ENCODE assay signal across 18 cellular contexts in genomic region chr5:124927735-124928134, GRCh38.
DNase-seq lines count a peak whose midpoint lies in the region; ATAC-seq and TF ChIP-seq lines count a peak whose summit lies in the region.
"Had no signal": no experiment of that assay in that cellular context is flagged by ENCODE, and none has a peak within 500 bp of the region (broad histone marks: within the 10 kb centered on the region; RNA-seq: fewer than 3 reads in every experiment).

No MANE protein-coding gene starts in this region.

- H3K4me1 ChIP-seq in osteoblast (ENCODE audit: insufficient read depth, low read length) = no peaks in the 10 kb centered on the region
- H3K4me1 ChIP-seq: BE2C, prostate gland had no signal

- no peaks in the 10 kb centered on the region for H3K36me3 ChIP-seq in osteoblast (ENCODE audit: insufficient read depth, low read length)
- H3K36me3 ChIP-seq: BE2C, prostate gland had no signal

- no peaks in the 10 kb centered on the region for H3K27me3 ChIP-seq in osteoblast (ENCODE audit: insufficient read depth, low read length)
- H3K27me3 ChIP-seq: BE2C had no signal

- H4K20me1 ChIP-seq in osteoblast (ENCODE audit: insufficient read depth, low read length) = no peaks in the 10 kb centered on the region

- H3K79me2 ChIP-seq in osteoblast (ENCODE audit: insufficient read depth, low read length) = no peaks in the 10 kb centered on the region

- H3K9me3 ChIP-seq in osteoblast (ENCODE audit: low read depth, low read length) = no peaks in the 10 kb centered on the region
- H3K9me3 ChIP-seq: BE2C, prostate gland had no signal

- H3K27ac ChIP-seq in RWPE1 = no peak overlapping the region
- H3K27ac ChIP-seq in osteoblast (ENCODE audit: low read depth, low read length) = no peak overlapping the region
- H3K27ac ChIP-seq: prostate gland had no signal

- CTCF ChIA-PET in RWPE1 (lab: Yijun Ruan, JAX) = interaction anchor here (0.6 kb wide), 1 partner anchor 30 kb away, joined by 7 read pairs; no protein-coding TSS in a partner anchor

- DNase-seq in H4 (ENCODE audit: low spot score) (peak; percentile 55), RWPE1 (ENCODE audit: low spot score) (peak; percentile 33), epithelial cell of esophagus (ENCODE audit: low read depth) (peak; percentile 66), osteoblast (ENCODE audit: insufficient read length, low spot score, missing footprints) (peak; percentile 65), GM10266 (ENCODE audit: extremely low spot score) (no peak), NCI-H2227 treated with DMSO at 0.1 percent for 48 hours (lab: John Stamatoyannopoulos, UW) (no peak)
- DNase-seq: activated CD8-positive, alpha-beta memory T cell treated with anti-CD3 and anti-CD28 coated beads, Interleukin-2, amount 10 ng/mL, durations not matched to agents 7 days and 5 days; activated gamma-delta T cell; BE2C; DMS 273 treated with DMSO at 0.1 percent for 48 hours; NCI-H1694 treated with DMSO at 0.1 percent for 48 hours; NCI-H524; stimulated activated naive CD8-positive, alpha-beta T cell treated with anti-CD3 and anti-CD28 coated beads, Interleukin-15, amount 100 ng/mL, for 72 hours had no signal

- POLR2A ChIA-PET in RWPE1 (lab: Yijun Ruan, JAX; ENCODE audit: low non-redundant PET) = no interaction called here

- H2AFZ ChIP-seq in osteoblast (ENCODE audit: low read length) = no peak overlapping the region

- H3K4me3 ChIP-seq in epithelial cell of esophagus (ENCODE audit: low read length) (no peak overlapping the region), osteoblast (ENCODE audit: insufficient read depth, low read length) (no peak overlapping the region)
- H3K4me3 ChIP-seq: prostate gland had no signal

- TF ChIP-seq CTCF in RWPE1 (conservative IDR thresholded peaks at IDR 0.05; ENCODE audit: low read depth) (no peak), epithelial cell of esophagus (IDR thresholded peaks at IDR 0.05; ENCODE audit: insufficient read depth, low read depth, low read length, missing control alignments) (no peak), osteoblast (IDR thresholded peaks at IDR 0.05; ENCODE audit: extremely low read depth, low read depth, low read length) (no peak), GM10266 (IDR thresholded peaks at IDR 0.05; ENCODE audit: control insufficient read depth, insufficient read depth, low read depth, missing control alignments) (no peak)

- no peak for ATAC-seq in HG03280 (IDR thresholded peaks at IDR 0.05; ENCODE audit: unreplicated experiment)
- ATAC-seq in HG03095 (IDR thresholded peaks at IDR 0.05; ENCODE audit: unreplicated experiment) = no peak
- ATAC-seq: activated CD4-positive, CD25-positive, alpha-beta regulatory T cell treated with anti-CD3 and anti-CD28 coated beads, Interleukin-2, amount 50 U/mL, for 24 hours; activated CD8-positive, alpha-beta memory T cell treated with anti-CD3 and anti-CD28 coated beads, Interleukin-2, amount 10 ng/mL, durations not matched to agents 7 days and 5 days; left lobe of liver; stimulated activated naive CD8-positive, alpha-beta T cell treated with anti-CD3 and anti-CD28 coated beads, Interleukin-15, amount 100 ng/mL, for 72 hours had no signal

- no peak overlapping the region for H3K4me2 ChIP-seq in osteoblast (ENCODE audit: insufficient read depth, low read length)

Comparison
In these comparisons a context has a peak if more than half of its experiments do, and no peak if none do; other contexts are left out.
1. DNase-seq: peak in H4 (single experiment), RWPE1 (single experiment), epithelial cell of esophagus (single experiment) and osteoblast (single experiment); none in GM10266 (single experiment) and NCI-H2227 treated with DMSO at 0.1 percent for 48 hours (single experiment).